Comparison of ENCODE assay signal across 8 cellular contexts in genomic region chr1:63323866-63324778, GRCh38. TPM values are rescaled to one million over a fixed set of nuclear protein-coding genes. Genes with fewer than 3 reads are reported as not detected.
DNase-seq lines count a peak whose midpoint lies in the region; TF ChIP-seq lines count a peak whose summit lies in the region.

No MANE protein-coding gene starts in this region.

- no peaks in the 10 kb centered on the region for H3K9me2 ChIP-seq in PC-9 (ENCODE audit: insufficient read depth)

- peaks cover 78% of the 10 kb centered on the region for H3K27me3 Mint-ChIP-seq in activated T-helper 1 cell treated with anti-CD3 and anti-CD28 coated beads, Interleukin-12 subunit alpha, Interleukin-12 subunit beta, Interleukin-2, Interleukin-4 antibody, amounts not matched to agents 30 ng/mL and 10 ng/mL and 1 ng/mL, durations not matched to agents 14 hours and 24 hours and 36 hours (ENCODE audit: insufficient read depth)
- peaks cover 90% of the 10 kb centered on the region for H3K27me3 Mint-ChIP-seq in mesothelial cell of epicardium (ENCODE audit: low read depth)

- TF ChIP-seq CTCF in mesothelial cell of epicardium (IDR thresholded peaks at IDR 0.05; ENCODE audit: unreplicated experiment) (no peak), PC-9 (conservative IDR thresholded peaks at IDR 0.05) (no peak)

- H3K9me3 ChIP-seq in BLaER1, result peaks cover 62% of the 10 kb centered on the region
- H3K9me3 ChIP-seq in ES-I3 (ENCODE audit: control insufficient read depth, insufficient read depth, low read length), result no peaks in the 10 kb centered on the region
- no peaks in the 10 kb centered on the region for H3K9me3 ChIP-seq in PC-9 (ENCODE audit: insufficient read depth, low read depth)

- peaks cover 100% of the 10 kb centered on the region for H3K27me3 ChIP-seq in BLaER1
- no peaks in the 10 kb centered on the region for H3K27me3 ChIP-seq in PC-9 (ENCODE audit: insufficient read depth, low read depth)

- BruUV-seq in PC-9 (replicated peaks; lab: Mats Ljungman, UMichigan), result no TSS peak

- no peaks in the 10 kb centered on the region for H3F3A ChIP-seq in PC-9 (ENCODE audit: insufficient read depth, low read depth)

- H3K9me3 Mint-ChIP-seq in activated T-helper 1 cell treated with anti-CD3 and anti-CD28 coated beads, Interleukin-12 subunit alpha, Interleukin-12 subunit beta, Interleukin-2, Interleukin-4 antibody, amounts not matched to agents 30 ng/mL and 10 ng/mL and 1 ng/mL, durations not matched to agents 14 hours and 24 hours and 36 hours, result peaks cover 9% of the 10 kb centered on the region
- no peaks in the 10 kb centered on the region for H3K9me3 Mint-ChIP-seq in mesothelial cell of epicardium

- POLR2A ChIA-PET in PC-9 (lab: Charles Lee; ENCODE audit: unreplicated experiment), result no interaction called here

- no peaks in the 10 kb centered on the region for H3K4me1 ChIP-seq in BLaER1
- no peaks in the 10 kb centered on the region; the same call in 1 of the 2 replicates for H3K4me1 ChIP-seq in ES-I3 (ENCODE audit: insufficient read depth, low read length)
- H3K4me1 ChIP-seq in PC-9 (replicated peaks; ENCODE audit: insufficient read depth), result no peaks in the 10 kb centered on the region

- no peak overlapping the region for H2AFZ ChIP-seq in PC-9

- CTCF ChIA-PET in PC-9 (lab: Charles Lee), result no interaction called here

- DNase-seq in activated T-helper 1 cell treated with anti-CD3 and anti-CD28 coated beads, Interleukin-12 subunit alpha, Interleukin-12 subunit beta, Interleukin-2, Interleukin-4 antibody, amounts not matched to agents 30 ng/mL and 10 ng/mL and 1 ng/mL, durations not matched to agents 14 hours and 24 hours and 36 hours (ENCODE audit: low spot score), result no peak
- DNase-seq in mesothelial cell of epicardium (ENCODE audit: low spot score in 2 of 2, unreplicated experiment in 2 of 2) (peak in 1 of 2 experiments; percentile 50), NOMO-1 (lab: John Stamatoyannopoulos, UW; ENCODE audit: unreplicated experiment in 2 of 2) (no peak), medulla oblongata (ENCODE audit: extremely low spot score) (no peak), PC-9 (no peak)
- no peak for DNase-seq in stimulated activated CD4-positive, alpha-beta T cell treated with anti-CD3 and anti-CD28 coated beads, Interleukin-12 subunit alpha, Interleukin-12 subunit beta, amount 100 ng/mL, for 4 hours

- H3K4me2 ChIP-seq in BLaER1, result no peak overlapping the region
- no peak overlapping the region for H3K4me2 ChIP-seq in PC-9

- H3K27ac Mint-ChIP-seq in activated T-helper 1 cell treated with anti-CD3 and anti-CD28 coated beads, Interleukin-12 subunit alpha, Interleukin-12 subunit beta, Interleukin-2, Interleukin-4 antibody, amounts not matched to agents 30 ng/mL and 10 ng/mL and 1 ng/mL, durations not matched to agents 14 hours and 24 hours and 36 hours, result peak overlapping the region; percentile 87
- H3K27ac Mint-ChIP-seq in mesothelial cell of epicardium, result no peak overlapping the region

- no peaks in the 10 kb centered on the region for H3K36me3 ChIP-seq in BLaER1
- H3K36me3 ChIP-seq in ES-I3 (ENCODE audit: insufficient read depth, low read length), result no peaks in the 10 kb centered on the region
- no peaks in the 10 kb centered on the region for H3K36me3 ChIP-seq in PC-9 (ENCODE audit: low read depth)

- H3K27ac ChIP-seq in BLaER1 (no peak overlapping the region), PC-9 (no peak overlapping the region)

- no peaks in the 10 kb centered on the region for H3K79me2 ChIP-seq in PC-9 (ENCODE audit: low read depth)

- H3K4me3 Mint-ChIP-seq in activated T-helper 1 cell treated with anti-CD3 and anti-CD28 coated beads, Interleukin-12 subunit alpha, Interleukin-12 subunit beta, Interleukin-2, Interleukin-4 antibody, amounts not matched to agents 30 ng/mL and 10 ng/mL and 1 ng/mL, durations not matched to agents 14 hours and 24 hours and 36 hours, result peak overlapping the region; percentile 70
- peak overlapping the region; percentile 32 for H3K4me3 Mint-ChIP-seq in mesothelial cell of epicardium

- H3K36me3 Mint-ChIP-seq in activated T-helper 1 cell treated with anti-CD3 and anti-CD28 coated beads, Interleukin-12 subunit alpha, Interleukin-12 subunit beta, Interleukin-2, Interleukin-4 antibody, amounts not matched to agents 30 ng/mL and 10 ng/mL and 1 ng/mL, durations not matched to agents 14 hours and 24 hours and 36 hours (ENCODE audit: low read depth), result peaks cover 11% of the 10 kb centered on the region
- H3K36me3 Mint-ChIP-seq in mesothelial cell of epicardium, result no peaks in the 10 kb centered on the region

- H4K20me1 ChIP-seq in BLaER1 (peaks cover 62% of the 10 kb centered on the region), PC-9 (ENCODE audit: insufficient read depth) (no peaks in the 10 kb centered on the region)

- no peak overlapping the region for H3K9ac ChIP-seq in BLaER1
- peak overlapping the region; percentile 67 for H3K9ac ChIP-seq in ES-I3 (ENCODE audit: low read depth, low read length)

- intact Hi-C loops in activated T-helper 1 cell treated with anti-CD3 and anti-CD28 coated beads, Interleukin-12 subunit alpha, Interleukin-12 subunit beta, Interleukin-2, Interleukin-4 antibody, amounts not matched to agents 30 ng/mL and 10 ng/mL and 1 ng/mL, durations not matched to agents 14 hours and 24 hours and 36 hours (cut with micrococcal nuclease), result no loop called here
- intact Hi-C loops in PC-9 (cut with micrococcal nuclease; ENCODE audit: unreplicated experiment), result no loop called here

- peak overlapping the region; percentile 52 for H3K4me3 ChIP-seq in BLaER1
- H3K4me3 ChIP-seq in PC-9, result no peak overlapping the region

- H3K4me1 Mint-ChIP-seq in activated T-helper 1 cell treated with anti-CD3 and anti-CD28 coated beads, Interleukin-12 subunit alpha, Interleukin-12 subunit beta, Interleukin-2, Interleukin-4 antibody, amounts not matched to agents 30 ng/mL and 10 ng/mL and 1 ng/mL, durations not matched to agents 14 hours and 24 hours and 36 hours (ENCODE audit: low read depth), result peaks cover 27% of the 10 kb centered on the region
- H3K4me1 Mint-ChIP-seq in mesothelial cell of epicardium, result peaks cover 17% of the 10 kb centered on the region

RNA-seq across cellular contexts. Expression of gene FOXD3, which starts 1.8 kb away (rescaled TPM):
- not detected in 2 replicates for total RNA-seq in activated T-helper 1 cell treated with anti-CD3 and anti-CD28 coated beads, Interleukin-12 subunit alpha, Interleukin-12 subunit beta, Interleukin-2, Interleukin-4 antibody, amounts not matched to agents 30 ng/mL and 10 ng/mL and 1 ng/mL, durations not matched to agents 14 hours and 24 hours and 36 hours
- total RNA-seq in mesothelial cell of epicardium (not detected in 3 replicates), PC-9 (2021) (not detected in 2 replicates)

RNA-seq across cellular contexts. Expression of gene ALG6, which starts 43.3 kb away (rescaled TPM):
- total RNA-seq in activated T-helper 1 cell treated with anti-CD3 and anti-CD28 coated beads, Interleukin-12 subunit alpha, Interleukin-12 subunit beta, Interleukin-2, Interleukin-4 antibody, amounts not matched to agents 30 ng/mL and 10 ng/mL and 1 ng/mL, durations not matched to agents 14 hours and 24 hours and 36 hours, result 25.8 and 26.9 TPM in 2 replicates
- 20.0 to 21.7 TPM (median 20.3 TPM) in 3 replicates for total RNA-seq in mesothelial cell of epicardium
- 11.2 and 14.7 TPM in 2 replicates for total RNA-seq in PC-9 (2021)
